Comparison of ENCODE assay signal across 8 cellular contexts in genomic region chr4:75724867-75725724, GRCh38. TPM values are rescaled to one million over a fixed set of nuclear protein-coding genes. Genes with fewer than 3 reads are reported as not detected.
DNase-seq lines count a peak whose midpoint lies in the region; ATAC-seq, FAIRE-seq and TF ChIP-seq lines count a peak whose summit lies in the region.

No MANE protein-coding gene starts in this region.

- H3K27ac ChIP-seq in body of pancreas (peak overlapping the region; percentile 95 to 100 (median 98)), iPS-18a (ENCODE audit: low read length) (peak overlapping the region; percentile 58)

- H3K4me3 ChIP-seq in body of pancreas = peak overlapping the region; percentile 64 to 92
- peak overlapping the region; percentile 91 for H3K4me3 ChIP-seq in iPS-18a (ENCODE audit: low read length)
- peak overlapping the region; percentile 84 for H3K4me3 ChIP-seq in skeletal muscle cell (ENCODE audit: low read depth, low read length)

- H3K9me3 ChIP-seq in body of pancreas (no peaks in the 10 kb centered on the region), iPS-18a (ENCODE audit: control insufficient read depth, low read depth, low read length) (no peaks in the 10 kb centered on the region)

- TF ChIP-seq POLR2A in H54 (IDR thresholded peaks at IDR 0.05; ENCODE audit: low read depth, low read length) = peak; percentile 55
- TF ChIP-seq POLR2A in body of pancreas (IDR thresholded peaks at IDR 0.05) = no peak

- H3K36me3 ChIP-seq in body of pancreas (replicated peaks in 1 of 2; ENCODE audit: insufficient read depth in 1 of 2, low read depth in 2 of 2) = no peaks in the 10 kb centered on the region
- no peaks in the 10 kb centered on the region for H3K36me3 ChIP-seq in iPS-18a (ENCODE audit: control insufficient read depth, low read depth, low read length)

- H3K4me1 ChIP-seq in body of pancreas (peaks cover 44% of the 10 kb centered on the region), iPS-18a (ENCODE audit: control insufficient read depth, low read depth, low read length) (peaks cover 26% of the 10 kb centered on the region)

- FAIRE-seq in H54 (lab: Jason Lieb, UNC) = no peak

- peak; percentile 61 for ATAC-seq in body of pancreas

- TF ChIP-seq CTCF in body of pancreas (IDR thresholded peaks at IDR 0.05) = no peak

- WGBS in body of pancreas, 2 donors = 0 to 1% methylated on average over 22 to 50 of the region's 50 CpGs

- DNase-seq in GM04504 (ENCODE audit: low read depth) = peak; percentile 50
- peak; percentile 12 for DNase-seq in H54 (ENCODE audit: insufficient read length, low spot score)
- peak; percentile 85 for DNase-seq in LHCN-M2 (ENCODE audit: low read depth)
- DNase-seq in T-helper 22 cell (ENCODE audit: low read depth) = peak; percentile 31
- peak; percentile 75 to 82 (median 78) for DNase-seq in body of pancreas
- DNase-seq in skeletal muscle cell (ENCODE audit: low read depth) = peak; percentile 66
- no peak for DNase-seq in NCI-H1694 treated with DMSO at 0.1 percent for 48 hours (lab: John Stamatoyannopoulos, UW)

- peak overlapping the region; percentile 97 for H3K9ac ChIP-seq in iPS-18a (ENCODE audit: low read length)

- H3K27me3 ChIP-seq in body of pancreas (no peaks in the 10 kb centered on the region), iPS-18a (ENCODE audit: control insufficient read depth, insufficient read depth, low read length) (no peaks in the 10 kb centered on the region)

- intact Hi-C loops in body of pancreas (cut with DNase I) = loop anchor here (10.0 kb wide), 1 partner anchor 50 kb away; the partner anchor contains the start of gene G3BP2

RNA-seq across cellular contexts. Expression of gene USO1, which starts 0.7 kb away (rescaled TPM):
- total RNA-seq in LHCN-M2 (2014; rRNA removed) (81.7 and 94.9 TPM in 2 replicates), body of pancreas (10 to 100 TPM; 57.6 to 89.7 TPM)
- polyA plus RNA-seq in LHCN-M2 (2012) = 22.9 TPM

RNA-seq across cellular contexts. Expression of gene G3BP2, which starts 51.9 kb away (rescaled TPM):
- total RNA-seq in LHCN-M2 (2014; rRNA removed) = 181 and 184 TPM in 2 replicates
- polyA plus RNA-seq in LHCN-M2 (2012) = 62.1 TPM
- total RNA-seq in body of pancreas = 10 to 100 TPM; 29.7 to 65.6 TPM
